In the genomic region with DNA sequence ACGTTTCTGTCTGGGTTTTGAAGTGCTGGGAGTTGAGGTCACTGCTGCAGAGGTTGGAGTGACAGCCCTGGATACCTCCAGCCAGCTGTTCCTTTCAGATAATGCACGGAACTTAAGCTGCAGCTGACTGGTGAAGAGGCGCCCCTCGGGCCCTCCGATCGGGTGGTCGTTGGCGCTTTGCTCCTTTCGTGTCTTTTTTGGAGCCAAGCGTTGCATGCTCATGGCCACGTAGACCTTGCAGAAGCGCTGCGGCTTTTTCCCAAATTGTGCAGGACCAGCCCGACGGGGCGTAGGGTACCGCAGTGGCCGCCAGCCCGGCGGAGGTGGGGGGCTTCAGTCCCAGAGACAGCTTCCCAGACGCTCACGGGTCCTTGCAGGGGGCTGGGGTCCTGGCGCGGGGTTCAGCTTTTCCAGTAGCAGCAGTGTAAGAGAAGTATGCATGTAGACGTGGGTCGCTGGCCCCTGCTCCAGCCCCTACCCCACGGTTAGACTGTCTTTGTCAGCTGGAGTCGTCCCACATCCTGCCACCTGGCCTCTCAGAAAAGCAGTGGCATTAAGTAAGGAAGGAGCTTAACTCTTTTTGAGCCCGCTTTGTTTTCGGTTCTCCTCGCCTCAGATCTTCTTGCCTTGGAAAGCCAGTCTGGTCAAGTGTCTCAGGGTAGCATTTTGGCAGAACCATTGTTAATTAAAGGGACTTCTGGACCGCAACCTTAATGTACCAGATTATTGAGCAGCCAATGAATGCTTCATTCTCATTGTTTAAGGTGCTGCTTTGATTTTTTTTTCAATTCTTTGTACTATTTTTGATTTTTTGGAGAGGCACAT, we compare ENCODE assay signal across 8 cellular contexts. TPM values are rescaled to one million over a fixed set of nuclear protein-coding genes. Genes with fewer than 3 reads are reported as not detected.
DNase-seq lines count a peak whose midpoint lies in the region; ATAC-seq and TF ChIP-seq lines count a peak whose summit lies in the region.

No MANE protein-coding gene starts in this region.

- H3K4me1 Mint-ChIP-seq in stimulated activated naive CD8-positive, alpha-beta T cell treated with anti-CD3 and anti-CD28 coated beads, Interleukin-15, amount 100 ng/mL, for 72 hours: peaks cover 25% of the 10 kb centered on the region

- TF ChIP-seq POLR2A in GM18526 (IDR thresholded peaks at IDR 0.05; ENCODE audit: extremely low read depth, insufficient read length): peak; percentile 48

- H3K27me3 ChIP-seq in SJSA1 (replicated peaks): no peaks in the 10 kb centered on the region
- H3K27me3 ChIP-seq in layer of hippocampus (ENCODE audit: control insufficient read depth, insufficient read depth, low read length): no peaks in the 10 kb centered on the region

- H3K27ac ChIP-seq in SJSA1 (peak overlapping the region; percentile 78), layer of hippocampus (ENCODE audit: low read depth, low read length) (peak overlapping the region; percentile 71)

- H3K9me3 ChIP-seq in SJSA1 (replicated peaks): no peaks in the 10 kb centered on the region

- peak overlapping the region; percentile 86 to 93 for H3K4me3 Mint-ChIP-seq in stimulated activated naive CD8-positive, alpha-beta T cell treated with anti-CD3 and anti-CD28 coated beads, Interleukin-15, amount 100 ng/mL, for 72 hours

- peaks cover 0 to 3% of the 10 kb centered on the region in 2 donors for H3K9me3 Mint-ChIP-seq in stimulated activated naive CD8-positive, alpha-beta T cell treated with anti-CD3 and anti-CD28 coated beads, Interleukin-15, amount 100 ng/mL, for 72 hours

- H3K27me3 Mint-ChIP-seq in stimulated activated naive CD8-positive, alpha-beta T cell treated with anti-CD3 and anti-CD28 coated beads, Interleukin-15, amount 100 ng/mL, for 72 hours: no peaks in the 10 kb centered on the region

- peak overlapping the region; percentile 90 to 93 for H3K27ac Mint-ChIP-seq in stimulated activated naive CD8-positive, alpha-beta T cell treated with anti-CD3 and anti-CD28 coated beads, Interleukin-15, amount 100 ng/mL, for 72 hours

- peaks cover 45% of the 10 kb centered on the region for H3K4me1 ChIP-seq in SJSA1 (replicated peaks)

- ATAC-seq in HG03039 (IDR thresholded peaks at IDR 0.05; ENCODE audit: unreplicated experiment): peak; percentile 2
- ATAC-seq in stimulated activated naive CD8-positive, alpha-beta T cell treated with anti-CD3 and anti-CD28 coated beads, Interleukin-15, amount 100 ng/mL, for 72 hours: peak; percentile 45

- peaks cover 27% of the 10 kb centered on the region for H3K36me3 ChIP-seq in SJSA1

- peak overlapping the region; percentile 87 for H3K4me3 ChIP-seq in SJSA1

- peak in 1 of 2 experiments; percentile 40 for DNase-seq in SJSA1 (ENCODE audit: low read depth in 1 of 2, low spot score in 2 of 2)
- peak; percentile 68 for DNase-seq in central memory CD4-positive, alpha-beta T cell
- DNase-seq in stimulated activated naive CD8-positive, alpha-beta T cell treated with anti-CD3 and anti-CD28 coated beads, Interleukin-15, amount 100 ng/mL, for 72 hours: no peak
- no peak for DNase-seq in mucosa of gallbladder (ENCODE audit: low spot score)
- no peak for DNase-seq in GM19238 (ENCODE audit: insufficient read length, low spot score)

RNA-seq across cellular contexts. Expression of gene TNFAIP3, which starts 0.8 kb away (rescaled TPM):
- total RNA-seq in SJSA1 (2014; rRNA removed; shearing (Covaris generic)): 7.8 and 12.2 TPM in 2 replicates
- 33.8 TPM for total RNA-seq in mucosa of gallbladder
